ENCODE assay signal across 8 cellular contexts in the genomic region with DNA sequence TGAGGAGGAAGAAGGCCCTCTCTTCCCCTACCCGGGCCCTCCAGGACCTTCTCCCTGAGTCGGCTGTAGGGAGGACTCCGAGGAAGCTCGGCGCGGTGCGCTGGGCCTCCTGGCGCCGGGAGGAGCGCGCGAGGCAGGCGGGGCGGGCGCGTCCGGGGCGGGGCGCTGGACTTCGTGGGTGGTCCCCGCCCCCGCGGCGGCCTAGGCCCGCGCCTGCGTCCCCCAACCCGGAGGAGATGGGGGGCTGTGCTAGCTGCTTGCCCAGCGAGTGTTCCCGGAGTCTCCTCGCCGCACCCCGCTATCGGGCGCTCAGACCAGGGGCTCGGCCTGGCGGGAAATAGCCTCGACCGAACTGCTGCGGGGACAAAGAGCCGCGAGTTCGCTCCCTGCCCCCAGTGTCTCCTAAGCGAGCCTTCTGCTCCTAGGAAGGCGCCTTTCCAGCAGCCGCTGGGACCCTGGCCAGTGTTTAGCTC. TPM values are rescaled to one million over a fixed set of nuclear protein-coding genes. Genes with fewer than 3 reads are reported as not detected.
DNase-seq lines count a peak whose midpoint lies in the region; ATAC-seq and TF ChIP-seq lines count a peak whose summit lies in the region.

No MANE protein-coding gene starts in this region.

- H3K27ac ChIP-seq in hepatocyte (peak overlapping the region; percentile 89), skeletal muscle tissue (ENCODE audit: low read depth, low read length) (no peak overlapping the region)

- H3K4me3 ChIP-seq in hepatocyte (peak overlapping the region; percentile 0), skeletal muscle tissue (ENCODE audit: low read length in 3 of 3) (peak overlapping the region; percentile 11 to 49 (median 20))

- H4K20me1 ChIP-seq in hepatocyte (ENCODE audit: insufficient read depth, poor library complexity, severe bottlenecking): no peaks in the 10 kb centered on the region

- H3K27me3 Mint-ChIP-seq in IgD-negative memory B cell: no peaks in the 10 kb centered on the region

- H3K36me3 ChIP-seq in hepatocyte (replicated peaks; ENCODE audit: insufficient read depth, low read depth): no peaks in the 10 kb centered on the region
- peaks cover 0 to 5% (median 0%) of the 10 kb centered on the region in 3 donors for H3K36me3 ChIP-seq in skeletal muscle tissue (ENCODE audit: control insufficient read depth in 3 of 3, insufficient read depth in 3 of 3, low read length in 3 of 3)

- WGBS in hepatocyte (ENCODE audit: low lambda C conversion rate, missing lambda C conversion rate): 14% methylated on average over 17 of the region's 46 CpGs

- ATAC-seq in HG03196 (IDR thresholded peaks at IDR 0.05; ENCODE audit: unreplicated experiment) (no peak), GM19328 (IDR thresholded peaks at IDR 0.05; ENCODE audit: unreplicated experiment) (no peak)

- H3K27ac Mint-ChIP-seq in IgD-negative memory B cell: peak overlapping the region; percentile 85 to 92 (median 90)

- peak; percentile 58 for DNase-seq in activated naive CD4-positive, alpha-beta T cell treated with anti-CD3 and anti-CD28 coated beads, Interleukin-2, amount 50 U/mL, for 16 hours
- peak; percentile 70 for DNase-seq in hepatocyte (ENCODE audit: low spot score)
- no peak for DNase-seq in HuH-7 (ENCODE audit: low spot score)

- H3K9ac ChIP-seq in skeletal muscle tissue (ENCODE audit: low read depth in 1 of 3, low read length in 3 of 3): peak overlapping the region; percentile 14 to 60 (median 20)

- peak overlapping the region; percentile 84 for H3K4me2 ChIP-seq in hepatocyte

- H3K36me3 Mint-ChIP-seq in IgD-negative memory B cell: peaks cover 6% of the 10 kb centered on the region

- H3K4me1 ChIP-seq in hepatocyte (ENCODE audit: insufficient read depth): peaks cover 10% of the 10 kb centered on the region
- no peaks in the 10 kb centered on the region for H3K4me1 ChIP-seq in skeletal muscle tissue (ENCODE audit: control insufficient read depth in 3 of 3, insufficient read depth in 3 of 3, low read length in 3 of 3)

- H2AFZ ChIP-seq in hepatocyte: peak overlapping the region; percentile 88

- H3K9me2 ChIP-seq in hepatocyte (replicated peaks; ENCODE audit: insufficient read depth): no peaks in the 10 kb centered on the region

- peaks cover 24 to 41% (median 31%) of the 10 kb centered on the region in 3 donors for H3K4me1 Mint-ChIP-seq in IgD-negative memory B cell

- peak; percentile 18 for TF ChIP-seq POLR2A in GM10847 (IDR thresholded peaks at IDR 0.05; ENCODE audit: extremely low read depth, insufficient read length)

- no peaks in the 10 kb centered on the region for H3K79me2 ChIP-seq in hepatocyte

- TF ChIP-seq CTCF in hepatocyte (IDR thresholded peaks at IDR 0.05; ENCODE audit: poor library complexity): no peak

- peak overlapping the region; percentile 89 to 97 (median 96) for H3K4me3 Mint-ChIP-seq in IgD-negative memory B cell

- H3K9me3 ChIP-seq in hepatocyte (ENCODE audit: low read depth) (no peaks in the 10 kb centered on the region), skeletal muscle tissue (ENCODE audit: control insufficient read depth in 3 of 3, low read length in 3 of 3) (no peaks in the 10 kb centered on the region)

- H3K9me3 Mint-ChIP-seq in IgD-negative memory B cell: no peaks in the 10 kb centered on the region

- H3K27me3 ChIP-seq in hepatocyte: no peaks in the 10 kb centered on the region
- peaks cover 0 to 6% (median 6%) of the 10 kb centered on the region in 3 donors for H3K27me3 ChIP-seq in skeletal muscle tissue (ENCODE audit: control insufficient read depth in 3 of 3, insufficient read depth in 3 of 3, low read length in 3 of 3)

RNA-seq across cellular contexts. Expression of a gene that starts 19.2 kb away (rescaled TPM):
- polyA plus RNA-seq in IgD-negative memory B cell (0.36 TPM), hepatocyte (25.5 and 28.2 TPM in 2 replicates)
- total RNA-seq in hepatocyte (46.2 and 48.8 TPM in 2 replicates), skeletal muscle tissue (28.7 TPM)

RNA-seq across cellular contexts. Expression of a gene that starts 24.7 kb away (rescaled TPM):
- polyA plus RNA-seq in IgD-negative memory B cell (55.0 TPM), hepatocyte (7.3 and 7.8 TPM in 2 replicates)
- total RNA-seq in hepatocyte (9.6 and 10.4 TPM in 2 replicates), skeletal muscle tissue (29.7 TPM)

RNA-seq across cellular contexts. Expression of a gene that starts 55.6 kb away (rescaled TPM):
- 5.5 TPM for polyA plus RNA-seq in IgD-negative memory B cell
- total RNA-seq in hepatocyte: 16.7 and 20.0 TPM in 2 replicates
- polyA plus RNA-seq in hepatocyte: 7.1 and 13.7 TPM in 2 replicates
- 12.0 TPM for total RNA-seq in skeletal muscle tissue
